ENCODE assay signal across 8 cellular contexts in genomic region chr12:121776190-121777098, GRCh38. TPM values are rescaled to one million over a fixed set of nuclear protein-coding genes. Genes with fewer than 3 reads are reported as not detected.
DNase-seq lines count a peak whose midpoint lies in the region; ATAC-seq and TF ChIP-seq lines count a peak whose summit lies in the region.

No MANE protein-coding gene starts in this region.

- POLR2A ChIA-PET in activated CD8-positive, alpha-beta T cell treated with anti-CD3 and anti-CD28 coated beads, Interleukin-2, amount 10 ng/mL, durations not matched to agents 7 days and 5 days (lab: Charles Lee) = interaction anchor here (2.0 to 6.0 kb wide), 2 partner anchors 10 to 17 kb away, joined by 8 to 46 read pairs; partner anchors contain the start of gene RHOF

- CTCF ChIA-PET in activated CD8-positive, alpha-beta T cell treated with anti-CD3 and anti-CD28 coated beads, Interleukin-2, amount 10 ng/mL, durations not matched to agents 7 days and 5 days (lab: Charles Lee) = interaction anchor here (0.7 to 16.1 kb wide), 13 partner anchors 15 to 113 kb away, joined by 3 to 581 read pairs (median 4); partner anchors contain the start of genes RHOF and TMEM120B

- no peaks in the 10 kb centered on the region for H3K9me3 ChIP-seq in BLaER1
- H3K9me3 ChIP-seq in mucosa of descending colon = no peaks in the 10 kb centered on the region

- H3K4me3 Mint-ChIP-seq in activated CD8-positive, alpha-beta T cell treated with anti-CD3 and anti-CD28 coated beads, Interleukin-2, amount 10 ng/mL, durations not matched to agents 7 days and 5 days = no peak overlapping the region

- H4K20me1 ChIP-seq in BLaER1 = peaks cover 16% of the 10 kb centered on the region

- H3K36me3 ChIP-seq in BLaER1 (peaks cover 40% of the 10 kb centered on the region), mucosa of descending colon (ENCODE audit: low read depth) (no peaks in the 10 kb centered on the region)

- no peak overlapping the region for H3K4me3 ChIP-seq in BLaER1
- H3K4me3 ChIP-seq in mucosa of descending colon = no peak overlapping the region

- DNase-seq in NCI-H748 (lab: John Stamatoyannopoulos, UW; ENCODE audit: unreplicated experiment) (peak; percentile 50), mucosa of descending colon (peak; percentile 89 to 95 (median 91))
- peak; percentile 92 for DNase-seq in activated CD8-positive, alpha-beta T cell treated with anti-CD3 and anti-CD28 coated beads, Interleukin-2, amount 10 ng/mL, durations not matched to agents 7 days and 5 days
- peak; percentile 89 for DNase-seq in effector CD8-positive, alpha-beta T cell (lab: John Stamatoyannopoulos, UW)
- DNase-seq in stimulated activated CD8-positive, alpha-beta memory T cell treated with anti-CD3 and anti-CD28 coated beads, Interleukin-7, amount 100 ng/mL, for 4 hours (ENCODE audit: low read depth in 2 of 2) = peak; percentile 77

- TF ChIP-seq CTCF in mucosa of descending colon (IDR thresholded peaks at IDR 0.05) = peak; percentile 78

- H3K9me3 Mint-ChIP-seq in activated CD8-positive, alpha-beta T cell treated with anti-CD3 and anti-CD28 coated beads, Interleukin-2, amount 10 ng/mL, durations not matched to agents 7 days and 5 days (ENCODE audit: insufficient read depth) = no peaks in the 10 kb centered on the region

- H3K4me2 ChIP-seq in BLaER1 = peak overlapping the region; percentile 25

- ATAC-seq in GM19452 (IDR thresholded peaks at IDR 0.05; ENCODE audit: unreplicated experiment) (peak; percentile 56), mucosa of descending colon (peak; percentile 78), GM18519 (IDR thresholded peaks at IDR 0.05; ENCODE audit: low FRiP score, unreplicated experiment) (no peak)
- ATAC-seq in activated CD8-positive, alpha-beta T cell treated with anti-CD3 and anti-CD28 coated beads, Interleukin-2, amount 10 ng/mL, durations not matched to agents 7 days and 5 days = peak; percentile 80

- 0 out of 2 replicates have a peak overlapping the region, but pooled peaks have one; percentile 46 for H3K9ac ChIP-seq in BLaER1

- H3K27ac ChIP-seq in BLaER1 = peak overlapping the region; percentile 69

- no peaks in the 10 kb centered on the region for H3K27me3 Mint-ChIP-seq in activated CD8-positive, alpha-beta T cell treated with anti-CD3 and anti-CD28 coated beads, Interleukin-2, amount 10 ng/mL, durations not matched to agents 7 days and 5 days (ENCODE audit: low read depth)

- peaks cover 26% of the 10 kb centered on the region for H3K4me1 Mint-ChIP-seq in activated CD8-positive, alpha-beta T cell treated with anti-CD3 and anti-CD28 coated beads, Interleukin-2, amount 10 ng/mL, durations not matched to agents 7 days and 5 days (ENCODE audit: low read depth)

- H3K4me1 ChIP-seq in BLaER1 (peaks cover 65% of the 10 kb centered on the region), mucosa of descending colon (ENCODE audit: low read depth) (peaks cover 4% of the 10 kb centered on the region)

- intact Hi-C loops in mucosa of descending colon (cut with DNase I, micrococcal nuclease) = loop anchor here in 1 of 2 donors (5.0 kb wide), 1 partner anchor 79 kb away; no protein-coding TSS in a partner anchor

- H3K27me3 ChIP-seq in BLaER1 = no peaks in the 10 kb centered on the region

- H3K36me3 Mint-ChIP-seq in activated CD8-positive, alpha-beta T cell treated with anti-CD3 and anti-CD28 coated beads, Interleukin-2, amount 10 ng/mL, durations not matched to agents 7 days and 5 days (ENCODE audit: low read depth) = peaks cover 20% of the 10 kb centered on the region

- H3K27ac Mint-ChIP-seq in activated CD8-positive, alpha-beta T cell treated with anti-CD3 and anti-CD28 coated beads, Interleukin-2, amount 10 ng/mL, durations not matched to agents 7 days and 5 days = peak overlapping the region; percentile 63

RNA-seq across cellular contexts. Expression of gene RHOF, which starts 17.0 kb away (rescaled TPM):
- 100 to 1,000 TPM; 145 to 154 TPM for total RNA-seq in activated CD8-positive, alpha-beta T cell treated with anti-CD3 and anti-CD28 coated beads, Interleukin-2, amount 10 ng/mL, durations not matched to agents 7 days and 5 days
- total RNA-seq in mucosa of descending colon = 10 to 100 TPM; 45.5 to 86.7 (median 83.2) TPM

RNA-seq across cellular contexts. Expression of gene SETD1B, which starts 27.4 kb away (rescaled TPM):
- total RNA-seq in activated CD8-positive, alpha-beta T cell treated with anti-CD3 and anti-CD28 coated beads, Interleukin-2, amount 10 ng/mL, durations not matched to agents 7 days and 5 days = 10 to 100 TPM; 30.0 to 30.9 TPM
- total RNA-seq in mucosa of descending colon = 10 to 100 TPM; 23.8 to 38.3 (median 27.5) TPM
